17 cellular contexts compared by ENCODE assay signal in genomic region chr1:53584446-53585102, GRCh38.
DNase-seq lines count a peak whose midpoint lies in the region; ATAC-seq and TF ChIP-seq lines count a peak whose summit lies in the region.
"Had no signal": no experiment of that assay in that cellular context is flagged by ENCODE, and none has a peak within 500 bp of the region (broad histone marks: within the 10 kb centered on the region; RNA-seq: fewer than 3 reads in every experiment).

No MANE protein-coding gene starts in this region.

- TF ChIP-seq POLR2A in prostate gland (IDR thresholded peaks at IDR 0.05), result no peak

- peak overlapping the region; percentile 77 for H3K27ac ChIP-seq in hepatocyte
- H3K27ac ChIP-seq in smooth muscle cell (ENCODE audit: low read depth), result peak overlapping the region; percentile 73
- no peak overlapping the region for H3K27ac ChIP-seq in prostate gland
- H3K27ac ChIP-seq: brain microvascular endothelial cell, HL-60, neutrophil, VCaP had no signal

- H4K20me1 ChIP-seq in hepatocyte (ENCODE audit: insufficient read depth, poor library complexity, severe bottlenecking) (no peaks in the 10 kb centered on the region), smooth muscle cell (ENCODE audit: low read depth) (no peaks in the 10 kb centered on the region)

- H3K9me2 ChIP-seq in hepatocyte (replicated peaks; ENCODE audit: insufficient read depth), result no peaks in the 10 kb centered on the region

- peak; percentile 6 for DNase-seq in activated T-cell treated with anti-CD3 and anti-CD28 coated beads, Interleukin-2, amount 50 U/mL, for 1 hour
- DNase-seq in activated T-cell treated with anti-CD3 and anti-CD28 coated beads, Interleukin-2, amount 50 U/mL, for 72 hours, result no peak
- peak; percentile 64 for DNase-seq in NCI-H1694 treated with DMSO at 0.1 percent for 48 hours (lab: John Stamatoyannopoulos, UW)
- no peak for DNase-seq in hepatocyte (ENCODE audit: low spot score)
- no peak for DNase-seq in smooth muscle cell (lab: John Stamatoyannopoulos, UW; ENCODE audit: unreplicated experiment)
- no peak for DNase-seq in prostate gland (ENCODE audit: low spot score)
- no peak for DNase-seq in NCI-H1417 (lab: John Stamatoyannopoulos, UW)
- DNase-seq in effector CD8-positive, alpha-beta T cell (lab: John Stamatoyannopoulos, UW), result no peak
- DNase-seq: foreskin melanocyte had no signal

- 73% methylated on average over 4 of the region's 4 CpGs for WGBS in hepatocyte (ENCODE audit: low lambda C conversion rate, missing lambda C conversion rate)
- 59% methylated on average over 4 of the region's 4 CpGs for WGBS in smooth muscle cell (ENCODE audit: low lambda C conversion rate)
- WGBS in prostate gland, result 70% methylated on average over 4 of the region's 4 CpGs

- intact Hi-C loops in prostate gland (cut with DNase I), result no loop called here

- no peak overlapping the region for H3K27ac Mint-ChIP-seq in activated T-cell treated with anti-CD3 and anti-CD28 coated beads, Interleukin-2, amount 50 U/mL, for 72 hours
- H3K27ac Mint-ChIP-seq: dendritic cell treated with granulocyte-macrophage colony-stimulating factor and Interleukin-4, amounts not matched to agents 40 ng/mL and 50 ng/mL, for 4 days had no signal

- TF ChIP-seq CTCF in hepatocyte (IDR thresholded peaks at IDR 0.05; ENCODE audit: poor library complexity) (no peak), smooth muscle cell (IDR thresholded peaks at IDR 0.05; ENCODE audit: borderline replicate concordance, insufficient read depth, poor library complexity, severe bottlenecking) (no peak), prostate gland (IDR thresholded peaks at IDR 0.05) (no peak)

- H3K4me1 ChIP-seq in hepatocyte (ENCODE audit: insufficient read depth) (peaks cover 17% of the 10 kb centered on the region), smooth muscle cell (ENCODE audit: low read depth) (peaks cover 10% of the 10 kb centered on the region), prostate gland (replicated peaks) (no peaks in the 10 kb centered on the region)

- H3K9ac ChIP-seq in smooth muscle cell (ENCODE audit: low read depth), result peak overlapping the region; percentile 62

- H3K4me3 ChIP-seq in hepatocyte (no peak overlapping the region), smooth muscle cell (no peak overlapping the region), prostate gland (no peak overlapping the region)

- peaks cover 14% of the 10 kb centered on the region for H3K4me1 Mint-ChIP-seq in activated T-cell treated with anti-CD3 and anti-CD28 coated beads, Interleukin-2, amount 50 U/mL, for 72 hours (ENCODE audit: low read depth)
- H3K4me1 Mint-ChIP-seq: IgD-negative memory B cell had no signal

- H3K27me3 Mint-ChIP-seq in activated T-cell treated with anti-CD3 and anti-CD28 coated beads, Interleukin-2, amount 50 U/mL, for 72 hours (ENCODE audit: low read depth), result no peaks in the 10 kb centered on the region
- H3K27me3 Mint-ChIP-seq: dendritic cell treated with granulocyte-macrophage colony-stimulating factor and Interleukin-4, amounts not matched to agents 40 ng/mL and 50 ng/mL, for 4 days had no signal

- H3K27me3 ChIP-seq in hepatocyte (no peaks in the 10 kb centered on the region), smooth muscle cell (ENCODE audit: low read depth) (no peaks in the 10 kb centered on the region), prostate gland (replicated peaks; ENCODE audit: insufficient read depth) (no peaks in the 10 kb centered on the region)
- H3K27me3 ChIP-seq: brain microvascular endothelial cell, neutrophil had no signal

- ATAC-seq in activated T-cell treated with anti-CD3 and anti-CD28 coated beads, Interleukin-2, amount 50 U/mL, for 72 hours (replicated peaks in 1 of 2), result no peak
- ATAC-seq: HCT116 had no signal

- H3K4me3 Mint-ChIP-seq in activated T-cell treated with anti-CD3 and anti-CD28 coated beads, Interleukin-2, amount 50 U/mL, for 72 hours, result no peak overlapping the region
- H3K4me3 Mint-ChIP-seq: activated T-helper 1 cell treated with anti-CD3 and anti-CD28 coated beads, Interleukin-12 subunit alpha, Interleukin-12 subunit beta, Interleukin-2, Interleukin-4 antibody, amounts not matched to agents 30 ng/mL and 10 ng/mL and 1 ng/mL, durations not matched to agents 14 hours and 24 hours and 36 hours; dendritic cell treated with granulocyte-macrophage colony-stimulating factor and Interleukin-4, amounts not matched to agents 40 ng/mL and 50 ng/mL, for 4 days had no signal

- no peaks in the 10 kb centered on the region for H3F3A ChIP-seq in smooth muscle cell (ENCODE audit: low read depth)

- H3K36me3 ChIP-seq in hepatocyte (replicated peaks; ENCODE audit: insufficient read depth, low read depth) (no peaks in the 10 kb centered on the region), smooth muscle cell (ENCODE audit: low read depth) (no peaks in the 10 kb centered on the region), prostate gland (no peaks in the 10 kb centered on the region)
- H3K36me3 ChIP-seq: neutrophil had no signal

- H3K4me2 ChIP-seq in hepatocyte (no peak overlapping the region), smooth muscle cell (peak overlapping the region; percentile 30)

- H3K9me3 Mint-ChIP-seq in activated T-cell treated with anti-CD3 and anti-CD28 coated beads, Interleukin-2, amount 50 U/mL, for 72 hours, result no peaks in the 10 kb centered on the region
- H3K9me3 Mint-ChIP-seq: activated T-helper 1 cell treated with anti-CD3 and anti-CD28 coated beads, Interleukin-12 subunit alpha, Interleukin-12 subunit beta, Interleukin-2, Interleukin-4 antibody, amounts not matched to agents 30 ng/mL and 10 ng/mL and 1 ng/mL, durations not matched to agents 14 hours and 24 hours and 36 hours; dendritic cell treated with granulocyte-macrophage colony-stimulating factor and Interleukin-4, amounts not matched to agents 40 ng/mL and 50 ng/mL, for 4 days; IgD-negative memory B cell had no signal

- H3K9me3 ChIP-seq in hepatocyte (ENCODE audit: low read depth) (no peaks in the 10 kb centered on the region), smooth muscle cell (replicated peaks; ENCODE audit: low read depth) (no peaks in the 10 kb centered on the region), prostate gland (no peaks in the 10 kb centered on the region)
- H3K9me3 ChIP-seq: neutrophil had no signal

- no peak overlapping the region for H2AFZ ChIP-seq in hepatocyte
- H2AFZ ChIP-seq in smooth muscle cell (ENCODE audit: low read depth), result no peak overlapping the region

- H3K79me2 ChIP-seq in hepatocyte, result no peaks in the 10 kb centered on the region
- no peaks in the 10 kb centered on the region for H3K79me2 ChIP-seq in smooth muscle cell (ENCODE audit: low read depth)

- no peaks in the 10 kb centered on the region for H3K36me3 Mint-ChIP-seq in activated T-cell treated with anti-CD3 and anti-CD28 coated beads, Interleukin-2, amount 50 U/mL, for 72 hours (ENCODE audit: insufficient read depth in 2 of 2)
- H3K36me3 Mint-ChIP-seq: IgD-negative memory B cell had no signal

Comparison
In these comparisons a context has a peak if more than half of its experiments do, and no peak if none do; other contexts are left out.
1. DNase-seq: peak in activated T-cell treated with anti-CD3 and anti-CD28 coated beads, Interleukin-2, amount 50 U/mL, for 1 hour (single experiment) and NCI-H1694 treated with DMSO at 0.1 percent for 48 hours (single experiment); none in activated T-cell treated with anti-CD3 and anti-CD28 coated beads, Interleukin-2, amount 50 U/mL, for 72 hours (0 of 2), hepatocyte (single experiment), smooth muscle cell (single experiment), prostate gland (single experiment), NCI-H1417 (0 of 3) and effector CD8-positive, alpha-beta T cell (single experiment).
2. H3K27ac ChIP-seq: peak in hepatocyte (single experiment) and smooth muscle cell (single experiment); none in prostate gland (0 of 2).